Comparison of ENCODE assay signal across 8 cellular contexts in the genomic region with DNA sequence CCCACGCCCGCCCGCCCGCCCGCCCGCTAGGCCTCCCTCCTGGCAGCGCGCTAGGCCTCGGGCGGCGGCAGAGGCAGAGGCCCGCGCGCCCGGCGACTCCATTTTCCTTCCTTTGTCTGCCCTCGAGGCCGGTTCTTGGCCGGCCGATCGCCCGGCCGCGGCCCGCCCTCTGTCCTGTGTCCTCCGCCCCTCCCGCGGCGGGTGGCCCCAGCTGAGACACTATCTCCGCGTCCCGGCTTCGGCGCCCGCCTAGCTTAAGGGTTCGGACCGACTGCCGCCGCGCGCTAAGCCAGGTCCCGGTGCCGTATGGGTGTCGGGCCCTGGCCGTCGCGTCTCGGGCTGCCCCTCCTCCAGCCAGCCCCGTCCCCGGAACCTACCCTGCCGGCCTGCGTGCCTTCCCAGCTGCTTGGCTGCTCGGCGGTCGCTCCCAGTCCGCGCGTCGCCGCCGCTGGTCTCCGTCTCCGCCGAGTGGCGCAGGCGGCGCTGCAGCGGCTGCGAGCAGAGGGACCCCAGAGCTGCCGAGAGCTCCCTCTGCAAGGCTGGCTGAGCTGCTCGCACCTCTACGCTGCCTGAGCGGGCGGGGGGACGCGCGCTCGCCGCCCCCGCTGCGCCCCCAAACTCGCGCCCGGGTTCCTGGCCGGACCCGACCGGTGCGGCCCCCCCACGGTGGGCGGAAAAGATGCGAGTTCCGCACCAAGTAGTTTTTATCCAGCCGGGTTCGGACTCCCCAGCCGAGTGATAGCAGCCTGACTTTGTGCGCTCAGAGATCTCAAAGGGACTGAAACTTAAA. TPM values are rescaled to one million over a fixed set of nuclear protein-coding genes. Genes with fewer than 3 reads are reported as not detected.
DNase-seq lines count a peak whose midpoint lies in the region; ATAC-seq and TF ChIP-seq lines count a peak whose summit lies in the region.

No MANE protein-coding gene starts in this region.

- no peak for TF ChIP-seq POLR2A in vagina (IDR thresholded peaks at IDR 0.05)

- peaks cover 12 to 14% of the 10 kb centered on the region in 2 donors for H3K36me3 Mint-ChIP-seq in activated naive CD4-positive, alpha-beta T cell treated with anti-CD3 and anti-CD28 coated beads, Interleukin-2, amount 50 U/mL, for 72 hours

- intact Hi-C loops in Right ventricle myocardium superior (cut with DNase I) (loop anchor here (5.0 to 10.0 kb wide), 2 partner anchors 72 to 99 kb away; partner anchors contain the start of genes ACD and PARD6A), vagina (cut with DNase I) (loop anchor here (2.0 kb wide), 1 partner anchor 104 kb away; the partner anchor contains the start of genes C16orf86 and ENKD1)

- H3K27ac ChIP-seq in BLaER1 = peak overlapping the region; percentile 100
- peak overlapping the region; percentile 93 for H3K27ac ChIP-seq in RWPE2 (ENCODE audit: poor library complexity, severe bottlenecking)
- H3K27ac ChIP-seq in parathyroid adenoma = peak overlapping the region; percentile 97
- H3K27ac ChIP-seq in vagina = peak overlapping the region; percentile 98

- DNase-seq in RWPE2 (ENCODE audit: low spot score) = no peak
- DNase-seq in activated naive CD4-positive, alpha-beta T cell treated with anti-CD3 and anti-CD28 coated beads, Interleukin-2, amount 50 U/mL, for 72 hours (ENCODE audit: low spot score in 2 of 2) = peak; percentile 58 to 74
- DNase-seq in Right ventricle myocardium superior = peak; percentile 82
- no peak for DNase-seq in vagina (ENCODE audit: extremely low spot score in 2 of 2)

- H3K4me3 ChIP-seq in BLaER1 (peak overlapping the region; percentile 96), RWPE2 (ENCODE audit: severe bottlenecking) (peak overlapping the region; percentile 98), parathyroid adenoma (ENCODE audit: low read depth, low read length) (peak overlapping the region; percentile 91), vagina (peak overlapping the region; percentile 90 to 92)

- H3K9me3 ChIP-seq in BLaER1 = no peaks in the 10 kb centered on the region
- H3K9me3 ChIP-seq in RWPE2 (ENCODE audit: severe bottlenecking) = no peaks in the 10 kb centered on the region
- no peaks in the 10 kb centered on the region for H3K9me3 ChIP-seq in parathyroid adenoma (ENCODE audit: control insufficient read depth, low read length)
- H3K9me3 ChIP-seq in vagina = no peaks in the 10 kb centered on the region

- TF ChIP-seq CTCF in RWPE2 (IDR thresholded peaks at IDR 0.05; ENCODE audit: poor library complexity, severe bottlenecking) (peak; percentile 59), parathyroid adenoma (IDR thresholded peaks at IDR 0.05) (peak; percentile 34), vagina (IDR thresholded peaks at IDR 0.05) (no peak)

- ATAC-seq in GM18907 (IDR thresholded peaks at IDR 0.05; ENCODE audit: unreplicated experiment) (peak; percentile 17), HG03280 (IDR thresholded peaks at IDR 0.05; ENCODE audit: unreplicated experiment) (peak; percentile 10), RWPE2 (ENCODE audit: low read depth) (peak; percentile 7), Right ventricle myocardium superior (ENCODE audit: poor library complexity) (peak; percentile 31)
- ATAC-seq in activated naive CD4-positive, alpha-beta T cell treated with anti-CD3 and anti-CD28 coated beads, Interleukin-2, amount 50 U/mL, for 72 hours = peak; percentile 0 to 1

- H3K4me1 ChIP-seq in BLaER1 (peaks cover 72% of the 10 kb centered on the region), RWPE2 (ENCODE audit: insufficient read depth, poor library complexity, severe bottlenecking) (peaks cover 5% of the 10 kb centered on the region), parathyroid adenoma (peaks cover 7% of the 10 kb centered on the region), vagina (peaks cover 46% of the 10 kb centered on the region)

- no peaks in the 10 kb centered on the region for H3K9me3 Mint-ChIP-seq in activated naive CD4-positive, alpha-beta T cell treated with anti-CD3 and anti-CD28 coated beads, Interleukin-2, amount 50 U/mL, for 72 hours

- H3K27ac Mint-ChIP-seq in activated naive CD4-positive, alpha-beta T cell treated with anti-CD3 and anti-CD28 coated beads, Interleukin-2, amount 50 U/mL, for 72 hours = peak overlapping the region; percentile 91 to 97

- no peaks in the 10 kb centered on the region for H3K27me3 ChIP-seq in BLaER1
- H3K27me3 ChIP-seq in RWPE2 (ENCODE audit: insufficient read depth, poor library complexity, severe bottlenecking) = no peaks in the 10 kb centered on the region
- H3K27me3 ChIP-seq in parathyroid adenoma (ENCODE audit: control insufficient read depth, insufficient read depth, low read length) = no peaks in the 10 kb centered on the region
- no peaks in the 10 kb centered on the region for H3K27me3 ChIP-seq in vagina

- H3K79me2 ChIP-seq in parathyroid adenoma = peaks cover 29% of the 10 kb centered on the region

- H3K36me3 ChIP-seq in BLaER1 = peaks cover 20% of the 10 kb centered on the region; the same call in 1 of the 2 replicates
- no peaks in the 10 kb centered on the region for H3K36me3 ChIP-seq in RWPE2 (ENCODE audit: low read depth)
- H3K36me3 ChIP-seq in parathyroid adenoma (ENCODE audit: control insufficient read depth, insufficient read depth, low read length) = no peaks in the 10 kb centered on the region
- no peaks in the 10 kb centered on the region for H3K36me3 ChIP-seq in vagina

- H3K9ac ChIP-seq in BLaER1 (peak overlapping the region; percentile 100), parathyroid adenoma (peak overlapping the region; percentile 97)

- H3K4me2 ChIP-seq in BLaER1 = peak overlapping the region; percentile 96
- H3K4me2 ChIP-seq in parathyroid adenoma (ENCODE audit: low read length) = peak overlapping the region; percentile 98

- H2AFZ ChIP-seq in parathyroid adenoma = peak overlapping the region; percentile 98

- H4K20me1 ChIP-seq in BLaER1 = peaks cover 34% of the 10 kb centered on the region

RNA-seq across cellular contexts. Expression of gene CTCF, which starts 0.8 kb away (rescaled TPM):
- 10 to 100 TPM; 51.5 to 62.1 TPM for total RNA-seq in activated naive CD4-positive, alpha-beta T cell treated with anti-CD3 and anti-CD28 coated beads, Interleukin-2, amount 50 U/mL, for 72 hours
- 24.9 TPM for total RNA-seq in Right ventricle myocardium superior
- 43.2 TPM for total RNA-seq in vagina

RNA-seq across cellular contexts. Expression of gene RIPOR1, which starts 34.5 kb away (rescaled TPM):
- 10 to 100 TPM; 34.1 to 41.4 TPM for total RNA-seq in activated naive CD4-positive, alpha-beta T cell treated with anti-CD3 and anti-CD28 coated beads, Interleukin-2, amount 50 U/mL, for 72 hours
- total RNA-seq in Right ventricle myocardium superior = 73.7 TPM
- 54.8 TPM for total RNA-seq in vagina

Comparison
In these comparisons a context has a peak if more than half of its experiments do, and no peak if none do; other contexts are left out.
1. DNase-seq: peak in activated naive CD4-positive, alpha-beta T cell treated with anti-CD3 and anti-CD28 coated beads, Interleukin-2, amount 50 U/mL, for 72 hours (2 of 2) and Right ventricle myocardium superior (single experiment); none in RWPE2 (single experiment) and vagina (0 of 2).
2. CTCF ChIP-seq: peak in RWPE2 (single experiment) and parathyroid adenoma (single experiment); none in vagina (0 of 3).
3. Peak in every context shown above with its lines, with median percentiles within 50 percentile points of each other: H3K27ac ChIP-seq, H3K4me3 ChIP-seq and ATAC-seq.